ENCODE assay signal across 1 cellular context in genomic region chr17:82892869-82893565, GRCh38.
TF ChIP-seq lines count a peak whose summit lies in the region.

No MANE protein-coding gene starts in this region.

TF ChIP-seq in WTC11, 78 proteins besides CTCF, POLR2A, EP300 and RAD21 (continued from another document):
- TF ChIP-seq MLX (CRISPR knock-in tag; IDR thresholded peaks at IDR 0.05) (no peak), ZBTB43 (CRISPR knock-in tag; IDR thresholded peaks at IDR 0.05) (no peak), USF2 (CRISPR knock-in tag; IDR thresholded peaks at IDR 0.05) (no peak), MXD4 (CRISPR knock-in tag; IDR thresholded peaks at IDR 0.05; ENCODE audit: borderline replicate concordance) (no peak)
